In the genomic region with DNA sequence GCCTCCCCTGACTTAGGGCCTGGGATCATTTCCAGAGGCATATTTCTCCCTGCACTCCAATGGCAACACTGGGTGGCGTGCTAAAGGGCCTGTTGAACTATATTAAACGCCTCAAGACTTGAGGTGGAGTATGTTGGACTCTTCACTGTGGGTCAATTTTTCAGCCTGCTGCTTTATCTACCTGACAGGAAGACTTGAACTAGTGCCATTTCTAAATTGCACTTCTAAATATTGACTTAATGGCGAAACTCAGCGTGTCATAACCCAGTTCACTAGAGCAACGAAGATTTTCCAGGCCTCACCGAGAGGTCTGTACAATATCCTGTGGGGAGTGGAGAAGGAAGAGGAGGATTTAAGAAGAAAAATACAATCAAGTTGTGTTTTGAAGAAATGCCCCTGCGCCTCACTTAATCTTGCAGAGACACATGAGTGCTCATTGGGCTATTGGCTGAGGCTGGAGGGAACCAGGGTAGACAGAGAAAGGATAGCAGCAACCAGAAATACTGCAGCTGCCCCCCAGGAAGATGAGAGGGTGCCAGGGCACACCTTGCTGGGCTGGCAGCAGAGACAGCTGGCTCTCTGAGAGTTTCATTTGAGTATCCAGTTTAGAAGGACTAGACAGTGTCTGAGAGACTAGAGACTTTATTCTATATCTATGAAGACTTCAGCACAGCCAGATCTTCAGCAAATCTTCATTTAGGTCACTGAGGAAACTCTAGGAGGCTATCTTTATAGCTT, we compare ENCODE assay signal across 19 cellular contexts.
"Had no signal": no experiment of that assay in that cellular context is flagged by ENCODE, and none has a peak within 500 bp of the region (broad histone marks: within the 10 kb centered on the region; RNA-seq: fewer than 3 reads in every experiment).

No MANE protein-coding gene starts in this region.

- H3K4me1 ChIP-seq: ascending aorta, prostate gland had no signal

- DNase-seq: activated CD4-positive, alpha-beta T cell treated with anti-CD3 and anti-CD28 coated beads, Interleukin-2, amount 50 U/mL, for 48 hours; activated CD4-positive, CD25-positive, alpha-beta regulatory T cell treated with anti-CD3 and anti-CD28 coated beads, Interleukin-2, amount 50 U/mL, for 72 hours; activated CD8-positive, alpha-beta memory T cell treated with anti-CD3 and anti-CD28 coated beads, Interleukin-2, amount 10 ng/mL, durations not matched to agents 7 days and 5 days; activated gamma-delta T cell; activated naive CD8-positive, alpha-beta T cell treated with anti-CD3 and anti-CD28 coated beads, Interleukin-2, amount 10 ng/mL, durations not matched to agents 7 days and 5 days; activated T-cell treated with anti-CD3 and anti-CD28 coated beads, Interleukin-2, amount 50 U/mL, for 24 hours; heart right ventricle; natural killer cell; nucleus accumbens; stimulated activated CD4-positive, alpha-beta T cell treated with anti-CD3 and anti-CD28 coated beads, Interleukin-4, amount 100 ng/mL, for 24 hours; stimulated activated naive CD8-positive, alpha-beta T cell treated with anti-CD3 and anti-CD28 coated beads, Interleukin-15, amount 100 ng/mL, for 72 hours; SW 1271 had no signal

- H3K27ac Mint-ChIP-seq: activated CD8-positive, alpha-beta memory T cell treated with anti-CD3 and anti-CD28 coated beads, Interleukin-2, amount 10 ng/mL, durations not matched to agents 7 days and 5 days; activated naive CD8-positive, alpha-beta T cell treated with anti-CD3 and anti-CD28 coated beads, Interleukin-2, amount 10 ng/mL, durations not matched to agents 7 days and 5 days; activated T-cell treated with anti-CD3 and anti-CD28 coated beads, Interleukin-2, amount 50 U/mL, for 24 hours; natural killer cell; T-helper 2 cell treated with Interferon-gamma antibody and Interleukin-4, amounts not matched to agents 5 μg/mL and 100 μg/mL, for 36 hours had no signal

- H3K4me3 Mint-ChIP-seq: activated CD8-positive, alpha-beta memory T cell treated with anti-CD3 and anti-CD28 coated beads, Interleukin-2, amount 10 ng/mL, durations not matched to agents 7 days and 5 days; activated naive CD8-positive, alpha-beta T cell treated with anti-CD3 and anti-CD28 coated beads, Interleukin-2, amount 10 ng/mL, durations not matched to agents 7 days and 5 days; activated T-cell treated with anti-CD3 and anti-CD28 coated beads, Interleukin-2, amount 50 U/mL, for 24 hours; natural killer cell; stimulated activated naive CD8-positive, alpha-beta T cell treated with anti-CD3 and anti-CD28 coated beads, Interleukin-15, amount 100 ng/mL, for 72 hours; T-helper 2 cell treated with Interferon-gamma antibody and Interleukin-4, amounts not matched to agents 5 μg/mL and 100 μg/mL, for 36 hours had no signal

- H3K4me3 ChIP-seq: ascending aorta, heart right ventricle, prostate gland, vagina had no signal

- FAIRE-seq: frontal cortex, keratinocyte had no signal

- H3K36me3 Mint-ChIP-seq: activated CD8-positive, alpha-beta memory T cell treated with anti-CD3 and anti-CD28 coated beads, Interleukin-2, amount 10 ng/mL, durations not matched to agents 7 days and 5 days; activated naive CD8-positive, alpha-beta T cell treated with anti-CD3 and anti-CD28 coated beads, Interleukin-2, amount 10 ng/mL, durations not matched to agents 7 days and 5 days; natural killer cell had no signal

- H3K9me3 Mint-ChIP-seq: activated naive CD8-positive, alpha-beta T cell treated with anti-CD3 and anti-CD28 coated beads, Interleukin-2, amount 10 ng/mL, durations not matched to agents 7 days and 5 days; activated T-cell treated with anti-CD3 and anti-CD28 coated beads, Interleukin-2, amount 50 U/mL, for 24 hours; natural killer cell; stimulated activated naive CD8-positive, alpha-beta T cell treated with anti-CD3 and anti-CD28 coated beads, Interleukin-15, amount 100 ng/mL, for 72 hours; T-helper 2 cell treated with Interferon-gamma antibody and Interleukin-4, amounts not matched to agents 5 μg/mL and 100 μg/mL, for 36 hours had no signal

- H3K9me3 ChIP-seq: ascending aorta, heart right ventricle, prostate gland, vagina had no signal

- H3K36me3 ChIP-seq: ascending aorta, heart right ventricle, prostate gland, vagina had no signal

- H3K27ac ChIP-seq: ascending aorta, heart right ventricle, prostate gland, vagina had no signal

- H3K4me1 Mint-ChIP-seq: natural killer cell; stimulated activated naive CD8-positive, alpha-beta T cell treated with anti-CD3 and anti-CD28 coated beads, Interleukin-15, amount 100 ng/mL, for 72 hours had no signal

- H3K27me3 ChIP-seq: ascending aorta, heart right ventricle, vagina had no signal

- ATAC-seq: activated CD8-positive, alpha-beta memory T cell treated with anti-CD3 and anti-CD28 coated beads, Interleukin-2, amount 10 ng/mL, durations not matched to agents 7 days and 5 days; heart right ventricle; natural killer cell; sciatic nerve; stimulated activated naive CD8-positive, alpha-beta T cell treated with anti-CD3 and anti-CD28 coated beads, Interleukin-15, amount 100 ng/mL, for 72 hours had no signal
